In genomic region chr1:245441699-245442098, GRCh38 we compare ENCODE assay signal across 2 cellular contexts.
TF ChIP-seq lines count a peak whose summit lies in the region.

No MANE protein-coding gene starts in this region.

TF ChIP-seq in HepG2, 621 proteins besides CTCF, POLR2A, EP300 and RAD21 (continued from another document):
- no peak for TF ChIP-seq NFAT5 (CRISPR knock-in tag; IDR thresholded peaks at IDR 0.05)
- no peak for TF ChIP-seq FOXM1 (CRISPR knock-in tag; IDR thresholded peaks at IDR 0.05)
- TF ChIP-seq FLYWCH1 (CRISPR knock-in tag; IDR thresholded peaks at IDR 0.05) = no peak
- no peak for TF ChIP-seq ZBTB14 (CRISPR knock-in tag; IDR thresholded peaks at IDR 0.05)
- TF ChIP-seq MAF1 (CRISPR knock-in tag; IDR thresholded peaks at IDR 0.05; ENCODE audit: borderline replicate concordance) = no peak
- TF ChIP-seq HOMEZ (CRISPR knock-in tag; IDR thresholded peaks at IDR 0.05; ENCODE audit: low read depth) = no peak

TF ChIP-seq in WTC11, 78 proteins besides CTCF, POLR2A, EP300 and RAD21 (continued from another document):
- TF ChIP-seq ZNF396 (CRISPR knock-in tag; IDR thresholded peaks at IDR 0.05; ENCODE audit: borderline replicate concordance) (no peak), ZNF219 (CRISPR knock-in tag; IDR thresholded peaks at IDR 0.05; ENCODE audit: borderline replicate concordance) (no peak), JAZF1 (CRISPR knock-in tag; IDR thresholded peaks at IDR 0.05) (no peak), PRDM15 (CRISPR knock-in tag; IDR thresholded peaks at IDR 0.05) (no peak), NR2C2 (CRISPR knock-in tag; IDR thresholded peaks at IDR 0.05) (no peak), IRF2 (CRISPR knock-in tag; IDR thresholded peaks at IDR 0.05; ENCODE audit: borderline replicate concordance, low read depth) (no peak), SP1 (CRISPR knock-in tag; conservative IDR thresholded peaks at IDR 0.05) (no peak), USF2 (CRISPR knock-in tag; IDR thresholded peaks at IDR 0.05) (no peak), ZNF281 (CRISPR knock-in tag; IDR thresholded peaks at IDR 0.05) (no peak), FOXP1 (CRISPR knock-in tag; IDR thresholded peaks at IDR 0.05; ENCODE audit: borderline replicate concordance) (no peak), NR3C1 (CRISPR knock-in tag; conservative IDR thresholded peaks at IDR 0.05; ENCODE audit: low read depth) (no peak)
TF ChIP-seq in WTC11: peak in this region for 0.
